Comparison of ENCODE assay signal across 8 cellular contexts in the genomic region with DNA sequence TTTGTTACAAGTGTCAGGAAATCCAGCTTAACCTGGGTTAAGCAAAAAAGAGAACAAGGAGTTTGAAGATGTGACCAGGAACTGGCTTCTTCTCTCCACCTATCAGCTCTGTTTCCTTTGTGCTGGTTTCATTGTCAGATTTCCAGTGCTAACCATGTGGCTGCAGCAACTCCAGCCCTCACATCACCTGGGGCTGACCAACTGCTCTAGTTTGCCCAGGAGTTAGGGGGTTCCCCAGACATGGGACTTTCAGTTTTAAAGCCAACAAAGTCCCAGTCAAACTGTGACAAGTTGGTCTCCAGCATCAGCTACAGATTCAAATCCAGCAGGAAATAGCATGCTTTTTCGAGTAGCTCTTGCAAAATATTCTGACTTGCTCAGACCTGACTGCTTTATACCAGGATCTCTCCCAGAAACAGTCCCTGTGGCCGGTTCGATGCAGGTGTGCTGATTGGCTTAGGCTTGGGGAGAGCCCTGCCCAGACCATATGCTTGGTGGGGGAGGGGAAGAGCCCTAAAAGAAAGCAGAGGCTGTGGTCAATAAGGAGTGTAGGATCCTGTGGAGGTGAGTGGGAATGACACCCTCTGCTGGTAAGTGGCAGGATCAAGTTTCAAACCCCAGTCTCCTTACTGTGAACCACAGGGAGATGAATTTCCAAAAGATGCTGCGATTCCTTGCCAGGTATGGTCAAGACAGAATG. TPM values are rescaled to one million over a fixed set of nuclear protein-coding genes. Genes with fewer than 3 reads are reported as not detected.
DNase-seq lines count a peak whose midpoint lies in the region; ATAC-seq, FAIRE-seq and TF ChIP-seq lines count a peak whose summit lies in the region.

No MANE protein-coding gene starts in this region.

- TF ChIP-seq RAD21 in H1 (IDR thresholded peaks at IDR 0.05 in 1 of 2, conservative IDR thresholded peaks at IDR 0.05 in 1 of 2; ENCODE audit: low read depth in 2 of 2, low read length in 2 of 2), result peak; percentile 76 to 84

- TF ChIP-seq CTCF in GM13977 (IDR thresholded peaks at IDR 0.05; ENCODE audit: extremely low read depth, insufficient read depth, missing control alignments), result peak; percentile 30
- TF ChIP-seq CTCF in H1 (IDR thresholded peaks at IDR 0.05; ENCODE audit: control extremely low read depth in 1 of 3, insufficient read depth in 1 of 3, low read depth in 1 of 3, low read length in 3 of 3), result peak; percentile 45 to 81 (median 62)
- TF ChIP-seq CTCF in nephron progenitor cell (IDR thresholded peaks at IDR 0.05), result peak; percentile 21

- no peaks in the 10 kb centered on the region; the same call in 1 of the 2 replicates for H3K23me2 ChIP-seq in H1 (ENCODE audit: low read depth, low read length)

- TF ChIP-seq EP300 in H1 (IDR thresholded peaks at IDR 0.05; ENCODE audit: borderline replicate concordance in 1 of 2, low read depth in 2 of 2, low read length in 2 of 2), result no peak

- CTCF ChIA-PET in H1 (lab: Charles Lee; ENCODE audit: partially characterized antibody), result interaction anchor here (0.6 to 4.5 kb wide), 25 partner anchors 10 to 411 kb away, joined by 3 to 40 read pairs (median 3); no protein-coding TSS in a partner anchor

- peak overlapping the region; percentile 38 for H2BK120ac ChIP-seq in H1 (replicated peaks; ENCODE audit: low read depth, low read length)

- peaks cover 2 to 6% (median 2%) of the 10 kb centered on the region in 4 experiments; a peak in 5 of 7 replicates for H3K4me1 ChIP-seq in H1 (replicated peaks in 1 of 4; ENCODE audit: control insufficient read depth in 3 of 4, insufficient read depth in 4 of 4, low read length in 3 of 4)

- H3K9me3 ChIP-seq in H1 (ENCODE audit: insufficient read depth in 2 of 2, low read depth in 1 of 2, low read length in 1 of 2), result no peaks in the 10 kb centered on the region

- no peak overlapping the region for H2AK5ac ChIP-seq in H1 (ENCODE audit: low read depth, low read length)

- no peak overlapping the region for H3K27ac ChIP-seq in H1 (ENCODE audit: low read depth, low read length)

- peak; percentile 51 for DNase-seq in ACHN
- DNase-seq in GM13977 (ENCODE audit: low spot score), result peak; percentile 9
- peak; percentile 47 for DNase-seq in NCI-H2196 treated with DMSO at 0.1 percent for 48 hours (lab: John Stamatoyannopoulos, UW; ENCODE audit: unreplicated experiment)
- peak; percentile 67 to 72 for DNase-seq in H1 (ENCODE audit: low read depth in 1 of 2, low spot score in 2 of 2)
- no peak for DNase-seq in nephron progenitor cell
- no peak for DNase-seq in germinal center (ENCODE audit: low spot score)

- H3K27me3 Mint-ChIP-seq in nephron progenitor cell (ENCODE audit: low read depth, poor library complexity), result peaks cover 6% of the 10 kb centered on the region

- H3K18ac ChIP-seq in H1 (ENCODE audit: extremely low read depth, low read length), result peak overlapping the region; percentile 11; the same call in 1 of the 2 replicates

- H2BK15ac ChIP-seq in H1 (ENCODE audit: low read length), result no peak overlapping the region

- peaks cover 32% of the 10 kb centered on the region for H3K4me1 Mint-ChIP-seq in nephron progenitor cell

- H3K36me3 ChIP-seq in H1 (ENCODE audit: control insufficient read depth in 2 of 4, insufficient read depth in 4 of 4, low read length in 3 of 4), result no peaks in the 10 kb centered on the region

- H2BK12ac ChIP-seq in H1 (ENCODE audit: low read depth, low read length), result 0 out of 2 replicates have a peak overlapping the region, but pooled peaks have one; percentile 62

- H4K20me1 ChIP-seq in H1 (replicated peaks in 1 of 2; ENCODE audit: control insufficient read depth in 1 of 2, insufficient read depth in 2 of 2, low read length in 2 of 2), result no peaks in the 10 kb centered on the region

- H2AFZ ChIP-seq in H1 (ENCODE audit: low read length), result peak overlapping the region; percentile 93

- H4K8ac ChIP-seq in H1 (ENCODE audit: extremely low read depth, insufficient read depth, low read length), result no peak overlapping the region

- peak overlapping the region in 1 of 2 experiments; percentile 23; a peak in 1 of 4 replicates for H3K4me2 ChIP-seq in H1 (ENCODE audit: insufficient read depth in 1 of 2, low read depth in 2 of 2, low read length in 2 of 2)

- no peak overlapping the region for H3K4ac ChIP-seq in H1 (replicated peaks; ENCODE audit: insufficient read length, low read depth, low read length)

- WGBS in H1 (ENCODE audit: extremely low coverage in 1 of 2, insufficient coverage in 1 of 2, insufficient read length in 1 of 2, insufficient replicate concordance in 2 of 2, low coverage in 1 of 2, low lambda C conversion rate in 2 of 2, missing lambda C conversion rate in 1 of 2), 2 experiments, result 40% methylated on average over 4 of the region's 4 CpGs; no CpG with 5 or more reads in 1 of the 2 experiments

- FAIRE-seq in H1 (lab: Jason Lieb, UNC), result peak; percentile 98

- H3K79me1 ChIP-seq in H1 (ENCODE audit: low read depth, low read length), result no peaks in the 10 kb centered on the region

- no peak overlapping the region for H2BK20ac ChIP-seq in H1 (ENCODE audit: low read length)

- peak; percentile 76 for ATAC-seq in HG02763 (IDR thresholded peaks at IDR 0.05; ENCODE audit: unreplicated experiment)
- ATAC-seq in HG03565 (IDR thresholded peaks at IDR 0.05; ENCODE audit: unreplicated experiment), result no peak

- no peak overlapping the region for H3K14ac ChIP-seq in H1 (ENCODE audit: insufficient read length)

- no peak overlapping the region for H3K56ac ChIP-seq in H1 (replicated peaks; ENCODE audit: insufficient read length, low read depth, low read length)

- no peak overlapping the region for H2BK5ac ChIP-seq in H1 (ENCODE audit: low read depth, low read length)

- TF ChIP-seq POLR2A in H1 (IDR thresholded peaks at IDR 0.05; ENCODE audit: control extremely low read depth in 1 of 2, low read depth in 2 of 2, low read length in 2 of 2), result no peak

- H3K27ac Mint-ChIP-seq in nephron progenitor cell, result no peak overlapping the region

- H3K4me3 ChIP-seq in H1 (ENCODE audit: extremely low read depth in 1 of 4, insufficient read depth in 2 of 4, low read depth in 3 of 4, low read length in 4 of 4), result no peak overlapping the region; a peak in 1 of 8 replicates

- H3K79me2 ChIP-seq in H1 (ENCODE audit: control insufficient read depth in 1 of 2, insufficient read depth in 2 of 2, low read length in 2 of 2), result no peaks in the 10 kb centered on the region

- H3K4me3 Mint-ChIP-seq in nephron progenitor cell, result no peak overlapping the region

- H3K9me3 Mint-ChIP-seq in nephron progenitor cell, result no peaks in the 10 kb centered on the region

- no peaks in the 10 kb centered on the region for H3K27me3 ChIP-seq in H1 (replicated peaks in 1 of 4; ENCODE audit: control insufficient read depth in 3 of 4, extremely low read depth in 1 of 4, insufficient read depth in 3 of 4, low read length in 3 of 4)

- POLR2A ChIA-PET in H1 (lab: Charles Lee; ENCODE audit: partially characterized antibody), result interaction anchor here (1.1 kb wide), 1 partner anchor 120 kb away, joined by 4 read pairs; no protein-coding TSS in a partner anchor

- no peak overlapping the region for H3K9ac ChIP-seq in H1 (replicated peaks in 1 of 4; ENCODE audit: extremely low read depth in 1 of 4, low read depth in 3 of 4, low read length in 3 of 4)

- in situ Hi-C loops in ACHN (cut with HindIII; ENCODE audit: low pct_ligation_motif_present, low pct_unique_long_range_greater_than_20kb, low sequenced_read_pairs) (no loop called here), GM13977 (cut with MboI; ENCODE audit: low pct_unique_long_range_greater_than_20kb, low sequenced_read_pairs, unreplicated experiment) (no loop called here)

- peak overlapping the region; percentile 14 for H4K5ac ChIP-seq in H1 (ENCODE audit: insufficient read length, low read depth, low read length)

- no peak overlapping the region for H3K23ac ChIP-seq in H1 (ENCODE audit: insufficient read length)

- no peak overlapping the region for H4K91ac ChIP-seq in H1 (replicated peaks; ENCODE audit: insufficient read length, low read length)

- no peaks in the 10 kb centered on the region for H3K36me3 Mint-ChIP-seq in nephron progenitor cell (ENCODE audit: low read depth)

TF ChIP-seq in H1, 55 proteins besides CTCF, POLR2A, EP300 and RAD21 (continues in another document):
- TF ChIP-seq MAFK (IDR thresholded peaks at IDR 0.05; ENCODE audit: low read depth, low read length) (no peak), CBX8 (IDR thresholded peaks at IDR 0.05; ENCODE audit: borderline replicate concordance, low read depth, low read length) (no peak), HDAC2 (IDR thresholded peaks at IDR 0.05; ENCODE audit: borderline replicate concordance in 1 of 2, low read depth in 2 of 2, low read length in 2 of 2) (no peak), SRF (IDR thresholded peaks at IDR 0.05; ENCODE audit: low read depth, low read length) (no peak), ASH2L (IDR thresholded peaks at IDR 0.05; ENCODE audit: low read length) (peak; percentile 75), RXRA (IDR thresholded peaks at IDR 0.05; ENCODE audit: insufficient read depth, low read depth, low read length) (no peak), TEAD4 (IDR thresholded peaks at IDR 0.05; ENCODE audit: low read depth, low read length) (peak; percentile 32; the same call in 1 of the 2 replicates), CHD2 (IDR thresholded peaks at IDR 0.05; ENCODE audit: low read length) (peak; percentile 51; the same call in 1 of the 2 replicates), E2F6 (IDR thresholded peaks at IDR 0.05) (peak; percentile 50; the same call in 1 of the 2 replicates), ZNF274 (IDR thresholded peaks at IDR 0.05; ENCODE audit: borderline replicate concordance, extremely low read depth, low read length) (no peak), CTBP2 (IDR thresholded peaks at IDR 0.05; ENCODE audit: borderline replicate concordance, insufficient read depth, insufficient read length, low read length) (no peak), PHF8 (conservative IDR thresholded peaks at IDR 0.05; ENCODE audit: low read depth, low read length) (no peak)

RNA-seq across cellular contexts. Expression of gene KCNE4, which starts 49.5 kb away (rescaled TPM):
- 0.09 TPM in 1 of 2 replicates, not detected in the other for total RNA-seq in H1 (2021; fragmentation: NEBNext Ultra II Directional; extraction: Animal tissue kit (Norgen Biotek cat#: 25700))
- 0.03 and 0.08 TPM in 2 replicates for polyA plus RNA-seq in H1 (2011; rRNA removed)
- polyA plus RNA-seq in H1 (2011; cell fraction: cytosol; rRNA removed), result 0.04 TPM
- polyA plus RNA-seq in H1 (2011; cell fraction: nucleus; rRNA removed), result 0.03 TPM
- 0.09 to 0.17 TPM (median 0.10 TPM) in 3 of 4 replicates, not detected in the other for polyA plus RNA-seq in H1 (2012, experiment 1 of 2)
- not detected for polyA plus RNA-seq in H1 (2012, experiment 2 of 2)
- not detected for polyA plus RNA-seq in H1 (2013, experiment 1 of 2)
- polyA plus RNA-seq in H1 (2013, experiment 2 of 2), result 0.06 TPM
- polyA minus RNA-seq in H1 (2011; rRNA and poly(A)+ RNA removed), result 0.05 TPM in 1 of 2 replicates, not detected in the other
- polyA minus RNA-seq in H1 (2011; cell fraction: cytosol; rRNA and poly(A)+ RNA removed), result not detected
- polyA minus RNA-seq in H1 (2011; cell fraction: nucleus; rRNA and poly(A)+ RNA removed), result not detected

Comparison
In these comparisons a context has a peak if more than half of its experiments do, and no peak if none do; other contexts are left out.
1. DNase-seq: peak in ACHN (single experiment), GM13977 (single experiment), NCI-H2196 treated with DMSO at 0.1 percent for 48 hours (single experiment) and H1 (2 of 2); none in nephron progenitor cell (single experiment) and germinal center (single experiment).
2. Peak in every context shown above with its lines, with median percentiles within 50 percentile points of each other: CTCF ChIP-seq.